Comparison of ENCODE assay signal across 1 cellular context in genomic region chr3:196214783-196215441, GRCh38.
TF ChIP-seq lines count a peak whose summit lies in the region.

No MANE protein-coding gene starts in this region.

TF ChIP-seq in HepG2, 621 proteins besides CTCF, POLR2A, EP300 and RAD21 (continued from another document and continues in another):
- TF ChIP-seq PRDM10 (CRISPR knock-in tag; IDR thresholded peaks at IDR 0.05; ENCODE audit: low read depth): 0 out of 2 replicates have a peak, but pooled peaks have one; percentile 52
- TF ChIP-seq SALL1 (CRISPR knock-in tag; IDR thresholded peaks at IDR 0.05): peak; percentile 95
- peak; percentile 82 for TF ChIP-seq HOXA5 (CRISPR knock-in tag; IDR thresholded peaks at IDR 0.05)
- TF ChIP-seq FOXO1 (CRISPR knock-in tag; IDR thresholded peaks at IDR 0.05): peak; percentile 87
- peak; percentile 41; the same call in 1 of the 2 replicates for TF ChIP-seq MXD3 (CRISPR knock-in tag; IDR thresholded peaks at IDR 0.05)
- TF ChIP-seq CSRNP1 (CRISPR knock-in tag; IDR thresholded peaks at IDR 0.05): peak; percentile 76; the same call in 1 of the 2 replicates
- peak in 1 of 2 experiments; percentile 61; a peak in 1 of 4 replicates for TF ChIP-seq HMGXB4 (CRISPR knock-in tag; IDR thresholded peaks at IDR 0.05; ENCODE audit: borderline replicate concordance in 1 of 2, low read depth in 1 of 2)
- no peak for TF ChIP-seq STAG1 (CRISPR knock-in tag; IDR thresholded peaks at IDR 0.05)
- 0 out of 2 replicates have a peak, but pooled peaks have one; percentile 21 for TF ChIP-seq ZBTB10 (CRISPR knock-in tag; IDR thresholded peaks at IDR 0.05; ENCODE audit: borderline replicate concordance)
- TF ChIP-seq BORCS8-MEF2B (CRISPR knock-in tag; IDR thresholded peaks at IDR 0.05): peak; percentile 82
- TF ChIP-seq SMYD3 (CRISPR knock-in tag; IDR thresholded peaks at IDR 0.05): peak; percentile 30; the same call in 1 of the 2 replicates
- no peak; the same call in 1 of the 2 replicates for TF ChIP-seq ZSCAN21 (CRISPR knock-in tag; IDR thresholded peaks at IDR 0.05; ENCODE audit: borderline replicate concordance)
- peak; percentile 36; the same call in 1 of the 2 replicates for TF ChIP-seq KMT2B (CRISPR knock-in tag; IDR thresholded peaks at IDR 0.05)
- TF ChIP-seq GATAD2A (CRISPR knock-in tag; IDR thresholded peaks at IDR 0.05): peak; percentile 98
- TF ChIP-seq MYC (CRISPR knock-in tag; IDR thresholded peaks at IDR 0.05; ENCODE audit: borderline replicate concordance): peak; percentile 70; the same call in 1 of the 2 replicates
- TF ChIP-seq ARHGAP35 (CRISPR knock-in tag; IDR thresholded peaks at IDR 0.05; ENCODE audit: borderline replicate concordance): 0 out of 2 replicates have a peak, but pooled peaks have one; percentile 57
- peak; percentile 89 for TF ChIP-seq PATZ1 (CRISPR knock-in tag; IDR thresholded peaks at IDR 0.05)
- TF ChIP-seq CREBL2 (CRISPR knock-in tag; IDR thresholded peaks at IDR 0.05; ENCODE audit: borderline replicate concordance): peak; percentile 35; the same call in 1 of the 2 replicates
- peak; percentile 67 for TF ChIP-seq POGK (CRISPR knock-in tag; conservative IDR thresholded peaks at IDR 0.05)
- TF ChIP-seq HNRNPH1 (optimal IDR thresholded peaks at IDR 0.05; ENCODE audit: low read depth, low read length): no peak
- TF ChIP-seq ZNF101 (CRISPR knock-in tag; IDR thresholded peaks at IDR 0.05; ENCODE audit: borderline replicate concordance, low read depth): no peak
- TF ChIP-seq HNF4A (CRISPR knock-in tag; IDR thresholded peaks at IDR 0.05): peak; percentile 97
- TF ChIP-seq DMAP1 (CRISPR knock-in tag; IDR thresholded peaks at IDR 0.05): 0 out of 2 replicates have a peak, but pooled peaks have one; percentile 55
- TF ChIP-seq IRF9 (CRISPR knock-in tag; IDR thresholded peaks at IDR 0.05; ENCODE audit: borderline replicate concordance): peak; percentile 90
- TF ChIP-seq SUZ12 (IDR thresholded peaks at IDR 0.05; ENCODE audit: low read depth, low read length): no peak
- no peak for TF ChIP-seq ZC3H13 (CRISPR knock-in tag; IDR thresholded peaks at IDR 0.05)
- TF ChIP-seq TFAP4 (IDR thresholded peaks at IDR 0.05; ENCODE audit: borderline replicate concordance, low read depth): peak; percentile 69; the same call in 1 of the 2 replicates
- peak; percentile 57; the same call in 1 of the 2 replicates for TF ChIP-seq ZNF431 (CRISPR knock-in tag; IDR thresholded peaks at IDR 0.05; ENCODE audit: borderline replicate concordance, low read depth)
- TF ChIP-seq PRDM4 (CRISPR knock-in tag; IDR thresholded peaks at IDR 0.05; ENCODE audit: borderline replicate concordance): no peak
- TF ChIP-seq FOXP1 (IDR thresholded peaks at IDR 0.05): no peak
- TF ChIP-seq FOXP1 (CRISPR knock-in tag; IDR thresholded peaks at IDR 0.05): peak; percentile 73
- TF ChIP-seq TARDBP (CRISPR knock-in tag; IDR thresholded peaks at IDR 0.05): peak; percentile 94
- peak; percentile 94 for TF ChIP-seq ESRRA (CRISPR knock-in tag; IDR thresholded peaks at IDR 0.05; ENCODE audit: low read depth)
- TF ChIP-seq KDM4B (CRISPR knock-in tag; IDR thresholded peaks at IDR 0.05): 0 out of 2 replicates have a peak, but pooled peaks have one; percentile 15
- no peak; the same call in 1 of the 2 replicates for TF ChIP-seq SSRP1 (CRISPR knock-in tag; IDR thresholded peaks at IDR 0.05)
- peak; percentile 76 for TF ChIP-seq ISL2 (CRISPR knock-in tag; IDR thresholded peaks at IDR 0.05)
